16 cellular contexts compared by ENCODE assay signal in the genomic region with DNA sequence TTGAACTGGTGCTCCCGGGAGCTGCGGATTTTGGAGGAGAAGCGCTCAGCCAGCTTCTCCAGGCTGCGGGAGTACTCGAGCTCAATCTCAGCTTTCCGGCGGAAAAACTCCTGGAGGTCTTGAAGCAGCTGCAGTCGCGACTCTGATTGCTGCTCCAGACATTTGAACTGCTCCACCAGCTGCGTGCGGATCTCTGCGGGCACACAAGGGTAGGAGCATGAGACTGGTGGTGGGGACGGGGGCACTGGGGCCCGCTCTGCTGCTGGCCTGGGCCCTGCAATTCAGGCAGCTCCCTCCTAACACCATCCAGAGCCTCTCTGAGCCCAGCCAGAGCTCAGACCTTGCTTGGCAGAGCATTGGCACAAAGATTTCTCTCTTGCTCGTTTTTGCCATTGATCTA.
DNase-seq lines count a peak whose midpoint lies in the region; ATAC-seq, FAIRE-seq and TF ChIP-seq lines count a peak whose summit lies in the region.
"Had no signal": no experiment of that assay in that cellular context is flagged by ENCODE, and none has a peak within 500 bp of the region (broad histone marks: within the 10 kb centered on the region; RNA-seq: fewer than 3 reads in every experiment).

No MANE protein-coding gene starts in this region.

- H2BK15ac ChIP-seq in H9 (ENCODE audit: low read depth, low read length) = no peak overlapping the region
- no peak overlapping the region; the same call in 1 of the 2 replicates for H2BK15ac ChIP-seq in H1 (ENCODE audit: low read length)

- TF ChIP-seq POLR2A in H1 (IDR thresholded peaks at IDR 0.05; ENCODE audit: control extremely low read depth in 1 of 2, low read depth in 2 of 2, low read length in 2 of 2) = no peak

- TF ChIP-seq CTCF in H9 (conservative IDR thresholded peaks at IDR 0.05) (no peak), H1 (IDR thresholded peaks at IDR 0.05; ENCODE audit: control extremely low read depth in 1 of 3, insufficient read depth in 1 of 3, low read depth in 1 of 3, low read length in 3 of 3) (no peak), nephron (IDR thresholded peaks at IDR 0.05; ENCODE audit: unreplicated experiment in 3 of 3) (no peak)

- H3K79me1 ChIP-seq in H9 (ENCODE audit: insufficient read depth, low read depth, low read length, poor library complexity, severe bottlenecking) (no peaks in the 10 kb centered on the region), H1 (ENCODE audit: low read depth, low read length) (0 out of 2 replicates have a peak, but pooled peaks cover 2% of the 10 kb centered on the region)

- TF ChIP-seq RAD21 in H1 (IDR thresholded peaks at IDR 0.05 in 1 of 2, conservative IDR thresholded peaks at IDR 0.05 in 1 of 2; ENCODE audit: low read depth in 2 of 2, low read length in 2 of 2) = no peak

- H3K4me3 ChIP-seq in H1 (ENCODE audit: extremely low read depth in 1 of 4, insufficient read depth in 2 of 4, low read depth in 3 of 4, low read length in 4 of 4) = no peak overlapping the region
- H3K4me3 ChIP-seq: BLaER1 treated with 17β-estradiol and CSF1 and Interleukin-3, amounts not matched to agents 10 nM and 100 nM had no signal

- H3K4ac ChIP-seq in H9 (ENCODE audit: low read depth, low read length) (no peak overlapping the region), H1 (replicated peaks; ENCODE audit: insufficient read length, low read depth, low read length) (no peak overlapping the region)

- H3K27me3 ChIP-seq in H9 (ENCODE audit: insufficient read depth, low read length) (no peaks in the 10 kb centered on the region), H1 (replicated peaks in 1 of 4; ENCODE audit: control insufficient read depth in 3 of 4, extremely low read depth in 1 of 4, insufficient read depth in 3 of 4, low read length in 3 of 4) (no peaks in the 10 kb centered on the region)
- H3K27me3 ChIP-seq: BLaER1 treated with 17β-estradiol and CSF1 and Interleukin-3, amounts not matched to agents 10 nM and 100 nM had no signal

- H3K9me3 ChIP-seq in H9 (ENCODE audit: control insufficient read depth, low read depth, low read length) (no peaks in the 10 kb centered on the region), H1 (ENCODE audit: insufficient read depth in 2 of 2, low read depth in 1 of 2, low read length in 1 of 2) (no peaks in the 10 kb centered on the region)

- no CpG with 5 or more reads among the region's 15 CpGs for WGBS in H9 (ENCODE audit: extremely low coverage, insufficient read length, low lambda C conversion rate)
- 84% methylated on average over 15 of the region's 15 CpGs; no CpG with 5 or more reads in 1 of the 2 experiments for WGBS in H1 (ENCODE audit: extremely low coverage in 1 of 2, insufficient coverage in 1 of 2, insufficient read length in 1 of 2, insufficient replicate concordance in 2 of 2, low coverage in 1 of 2, low lambda C conversion rate in 2 of 2, missing lambda C conversion rate in 1 of 2), 2 experiments

- H3K23me2 ChIP-seq in H9 (ENCODE audit: insufficient read length, low read depth, low read length, poor library complexity, severe bottlenecking) (peaks cover 3% of the 10 kb centered on the region), H1 (ENCODE audit: low read depth, low read length) (no peaks in the 10 kb centered on the region)

- no peak overlapping the region for H2AK5ac ChIP-seq in H9 (ENCODE audit: insufficient read length, low read length)
- no peak overlapping the region for H2AK5ac ChIP-seq in H1 (ENCODE audit: low read depth, low read length)

- POLR2A ChIA-PET in H1 (lab: Charles Lee; ENCODE audit: partially characterized antibody) = interaction anchor here (0.7 to 1.2 kb wide), 5 partner anchors 11 to 70 kb away, joined by 3 to 4 read pairs (median 3); no protein-coding TSS in a partner anchor

- H3K4me2 ChIP-seq in H9 (ENCODE audit: insufficient read depth, insufficient read length, low read length) (no peak overlapping the region), H1 (ENCODE audit: insufficient read depth in 1 of 2, low read depth in 2 of 2, low read length in 2 of 2) (peak overlapping the region; percentile 6 to 10; a peak in 2 of 4 replicates)
- H3K4me2 ChIP-seq: BLaER1 treated with 17β-estradiol and CSF1 and Interleukin-3, amounts not matched to agents 10 nM and 100 nM had no signal

- H2AFZ ChIP-seq in H9 (ENCODE audit: low read length) (no peak overlapping the region), H1 (ENCODE audit: low read length) (no peak overlapping the region)

- H3K4me1 Mint-ChIP-seq in H9 = peaks cover 26% of the 10 kb centered on the region in 2 experiments
- peaks cover 42% of the 10 kb centered on the region for H3K4me1 Mint-ChIP-seq in nephron
- H3K4me1 Mint-ChIP-seq: IgD-negative memory B cell had no signal

- peak overlapping the region; percentile 57 for H3K18ac ChIP-seq in H9 (ENCODE audit: insufficient read length, low read depth, low read length)
- H3K18ac ChIP-seq in H1 (ENCODE audit: extremely low read depth, low read length) = peak overlapping the region; percentile 39; the same call in 1 of the 2 replicates

- DNase-seq in H9 (no peak), H1 (ENCODE audit: low read depth in 1 of 2, low spot score in 2 of 2) (no peak), NCI-H2029 treated with DMSO at 0.1 percent for 48 hours (lab: John Stamatoyannopoulos, UW) (no peak)
- DNase-seq: ACHN; CD4-positive, CD25-positive, alpha-beta regulatory T cell; DMS53; GF-D8; KG1 had no signal

- H2BK12ac ChIP-seq in H9 (ENCODE audit: insufficient read length, low read depth, low read length) = no peak overlapping the region
- H2BK12ac ChIP-seq in H1 (ENCODE audit: low read depth, low read length) = no peak overlapping the region

- no peaks in the 10 kb centered on the region for H3K27me3 Mint-ChIP-seq in H9 (ENCODE audit: low read depth)
- H3K27me3 Mint-ChIP-seq in nephron (ENCODE audit: low read depth) = peaks cover 9% of the 10 kb centered on the region
- H3K27me3 Mint-ChIP-seq: CD4-positive, CD25-positive, alpha-beta regulatory T cell had no signal

- no peaks in the 10 kb centered on the region for H3K36me3 ChIP-seq in H1 (ENCODE audit: control insufficient read depth in 2 of 4, insufficient read depth in 4 of 4, low read length in 3 of 4)

- H3T11ph ChIP-seq in H9 (ENCODE audit: low read length) = no peak overlapping the region

- H4K5ac ChIP-seq in H9 (ENCODE audit: insufficient read length, low read depth, low read length) (no peak overlapping the region), H1 (ENCODE audit: insufficient read length, low read depth, low read length) (peak overlapping the region; percentile 10)

- H4K91ac ChIP-seq in H9 (ENCODE audit: insufficient read length, low read depth, low read length) = no peak overlapping the region
- peak overlapping the region; percentile 41 for H4K91ac ChIP-seq in H1 (replicated peaks; ENCODE audit: insufficient read length, low read length)

- H3K27ac Mint-ChIP-seq in H9 (peak overlapping the region in 2 of 3 experiments; percentile 90; a peak in 4 of 7 replicates), nephron (peak overlapping the region; percentile 26 to 84 (median 56))

- H3K23ac ChIP-seq in H9 (ENCODE audit: insufficient read length, low read depth, low read length) (no peak overlapping the region), H1 (ENCODE audit: insufficient read length) (no peak overlapping the region)

- H2BK5ac ChIP-seq in H9 (ENCODE audit: insufficient read length, low read length) (no peak overlapping the region), H1 (ENCODE audit: low read depth, low read length) (no peak overlapping the region)

- ATAC-seq in HG02938 (IDR thresholded peaks at IDR 0.05; ENCODE audit: unreplicated experiment) (no peak), GM19351 (IDR thresholded peaks at IDR 0.05; ENCODE audit: unreplicated experiment) (no peak), HG02798 (IDR thresholded peaks at IDR 0.05; ENCODE audit: poor library complexity, unreplicated experiment) (no peak)

- CTCF ChIA-PET in H1 (lab: Charles Lee; ENCODE audit: partially characterized antibody) = interaction anchor here (0.8 to 10.9 kb wide), 16 partner anchors 10 to 356 kb away, joined by 3 to 79 read pairs (median 4); a partner anchor contains a TSS

- H4K8ac ChIP-seq in H9 (replicated peaks; ENCODE audit: insufficient read length, low read depth, low read length) (no peak overlapping the region), H1 (ENCODE audit: extremely low read depth, insufficient read depth, low read length) (peak overlapping the region; percentile 43; the same call in 1 of the 2 replicates)

- H3K9ac ChIP-seq in H9 (ENCODE audit: extremely low read depth, insufficient read length, low read length) (no peak overlapping the region), H1 (replicated peaks in 1 of 4; ENCODE audit: extremely low read depth in 1 of 4, low read depth in 3 of 4, low read length in 3 of 4) (no peak overlapping the region)
- H3K9ac ChIP-seq: BLaER1 treated with 17β-estradiol and CSF1 and Interleukin-3, amounts not matched to agents 10 nM and 100 nM had no signal

- H3K4me1 ChIP-seq in H9 (ENCODE audit: insufficient read depth, low read length) (peaks cover 4% of the 10 kb centered on the region; the same call in 1 of the 2 replicates), H1 (replicated peaks in 1 of 4; ENCODE audit: control insufficient read depth in 3 of 4, insufficient read depth in 4 of 4, low read length in 3 of 4) (peaks cover 5 to 14% (median 8%) of the 10 kb centered on the region in 4 experiments; a peak in 5 of 7 replicates)

- H3K14ac ChIP-seq in H9 (ENCODE audit: insufficient read depth, low read length) (peak overlapping the region; percentile 81; the same call in 1 of the 2 replicates), H1 (ENCODE audit: insufficient read length) (no peak overlapping the region)

- no peak overlapping the region for H3K27ac ChIP-seq in H9 (ENCODE audit: insufficient read length, low read depth, low read length)
- H3K27ac ChIP-seq in H1 (ENCODE audit: low read depth, low read length) = no peak overlapping the region
- H3K27ac ChIP-seq: BLaER1 treated with 17β-estradiol and CSF1 and Interleukin-3, amounts not matched to agents 10 nM and 100 nM had no signal

- H3K56ac ChIP-seq in H9 (ENCODE audit: insufficient read length, low read depth, low read length) (no peak overlapping the region), H1 (replicated peaks; ENCODE audit: insufficient read length, low read depth, low read length) (no peak overlapping the region)

- H3K79me2 ChIP-seq in H9 (ENCODE audit: insufficient read depth, low read length) = no peaks in the 10 kb centered on the region
- no peaks in the 10 kb centered on the region for H3K79me2 ChIP-seq in H1 (ENCODE audit: control insufficient read depth in 1 of 2, insufficient read depth in 2 of 2, low read length in 2 of 2)

- H3K9me3 Mint-ChIP-seq in H9 (no peaks in the 10 kb centered on the region; a peak in 1 of 5 replicates), nephron (no peaks in the 10 kb centered on the region)
- H3K9me3 Mint-ChIP-seq: CD4-positive, CD25-positive, alpha-beta regulatory T cell; IgD-negative memory B cell had no signal

- H3K4me3 Mint-ChIP-seq in H9 (no peak overlapping the region), nephron (peak overlapping the region in 1 of 3 experiments; percentile 4)
- H3K4me3 Mint-ChIP-seq: IgD-negative memory B cell had no signal

- peaks cover 0 to 4% (median 2%) of the 10 kb centered on the region in 3 experiments; a peak in 2 of 7 replicates for H3K36me3 Mint-ChIP-seq in H9 (ENCODE audit: insufficient read depth in 1 of 3, low read depth in 3 of 3)
- peaks cover 6% of the 10 kb centered on the region for H3K36me3 Mint-ChIP-seq in nephron (ENCODE audit: low read depth)
- H3K36me3 Mint-ChIP-seq: IgD-negative memory B cell had no signal

- no peak for TF ChIP-seq EP300 in H1 (IDR thresholded peaks at IDR 0.05; ENCODE audit: borderline replicate concordance in 1 of 2, low read depth in 2 of 2, low read length in 2 of 2)

- no peak for FAIRE-seq in H1 (lab: Jason Lieb, UNC)
- FAIRE-seq: GM19239, H54 had no signal

- H2BK120ac ChIP-seq in H9 (ENCODE audit: low read depth, low read length, poor library complexity, severe bottlenecking) = no peak overlapping the region
- H2BK120ac ChIP-seq in H1 (replicated peaks; ENCODE audit: low read depth, low read length) = no peak overlapping the region

- H4K20me1 ChIP-seq in H9 (ENCODE audit: control insufficient read depth, insufficient read depth, insufficient read length) (no peaks in the 10 kb centered on the region), H1 (replicated peaks in 1 of 2; ENCODE audit: control insufficient read depth in 1 of 2, insufficient read depth in 2 of 2, low read length in 2 of 2) (no peaks in the 10 kb centered on the region)
- H4K20me1 ChIP-seq: BLaER1 treated with 17β-estradiol and CSF1 and Interleukin-3, amounts not matched to agents 10 nM and 100 nM had no signal

- H2BK20ac ChIP-seq in H9 (ENCODE audit: low read depth, low read length, poor library complexity, severe bottlenecking) (no peak overlapping the region), H1 (ENCODE audit: low read length) (no peak overlapping the region)
